ENCODE assay signal across 25 cellular contexts in genomic region chr15:28934645-28935044, GRCh38. TPM values are rescaled to one million over a fixed set of nuclear protein-coding genes. Genes with fewer than 3 reads are reported as not detected.
DNase-seq lines count a peak whose midpoint lies in the region; ATAC-seq and TF ChIP-seq lines count a peak whose summit lies in the region.
"Had no signal": no experiment of that assay in that cellular context is flagged by ENCODE, and none has a peak within 500 bp of the region (broad histone marks: within the 10 kb centered on the region; RNA-seq: fewer than 3 reads in every experiment).

No MANE protein-coding gene starts in this region.

- intact Hi-C loops in cardiac septum (cut with DNase I) = no loop called here
- intact Hi-C loops in left cardiac atrium (cut with DNase I) = no loop called here
- intact Hi-C loops in aorta (cut with DNase I) = no loop called here

- H3K27ac Mint-ChIP-seq in T-helper 17 cell = peak overlapping the region; percentile 24
- H3K27ac Mint-ChIP-seq: activated CD4-positive, alpha-beta T cell treated with anti-CD3 and anti-CD28 coated beads for 36 hours; B cell; IgD-negative memory B cell; nephron progenitor cell; T-helper 2 cell treated with Interferon-gamma antibody and Interleukin-4, amounts not matched to agents 5 μg/mL and 100 μg/mL, for 36 hours; type B pancreatic cell had no signal

- no peak for TF ChIP-seq CTCF in right atrium auricular region (IDR thresholded peaks at IDR 0.05)

- no peak overlapping the region for H3K4me3 Mint-ChIP-seq in T-helper 17 cell
- H3K4me3 Mint-ChIP-seq: activated CD4-positive, alpha-beta T cell treated with anti-CD3 and anti-CD28 coated beads for 36 hours; B cell; nephron progenitor cell; T-helper 2 cell treated with Interferon-gamma antibody and Interleukin-4, amounts not matched to agents 5 μg/mL and 100 μg/mL, for 36 hours; type B pancreatic cell had no signal

- H3K27me3 ChIP-seq in aorta (ENCODE audit: control insufficient read depth in 1 of 2, insufficient read depth in 2 of 2, low read length in 1 of 2) (no peaks in the 10 kb centered on the region), right atrium auricular region (no peaks in the 10 kb centered on the region)

- H3K36me3 ChIP-seq in aorta (ENCODE audit: control insufficient read depth in 1 of 2, insufficient read depth in 2 of 2, low read length in 1 of 2) = no peaks in the 10 kb centered on the region
- H3K36me3 ChIP-seq in right atrium auricular region = no peaks in the 10 kb centered on the region
- H3K36me3 ChIP-seq: HAP-1 had no signal

- H3K9me3 ChIP-seq in T-helper 17 cell (ENCODE audit: control insufficient read depth, low read length, poor library complexity, severe bottlenecking) (no peaks in the 10 kb centered on the region), aorta (ENCODE audit: control insufficient read depth, low read length) (no peaks in the 10 kb centered on the region), right atrium auricular region (no peaks in the 10 kb centered on the region)
- H3K9me3 ChIP-seq: HAP-1 had no signal

- no peak for ATAC-seq in left cardiac atrium
- no peak for ATAC-seq in T-helper 17 cell
- ATAC-seq in aorta (ENCODE audit: low FRiP score) = no peak
- ATAC-seq: SK-N-SH treated with all-trans-retinoic acid at 6 μM for 48 hours had no signal

- no peak overlapping the region for H3K27ac ChIP-seq in aorta (ENCODE audit: low read depth in 1 of 2, low read length in 2 of 2)
- H3K27ac ChIP-seq in right atrium auricular region = no peak overlapping the region
- H3K27ac ChIP-seq: RWPE1 had no signal

- H3K4me3 ChIP-seq in aorta (ENCODE audit: low read length in 2 of 2) = no peak overlapping the region
- no peak overlapping the region for H3K4me3 ChIP-seq in right atrium auricular region
- H3K4me3 ChIP-seq: HAP-1 had no signal

- H3K4me1 Mint-ChIP-seq in T-helper 17 cell = peaks cover 42% of the 10 kb centered on the region
- H3K4me1 Mint-ChIP-seq: B cell had no signal

- no peaks in the 10 kb centered on the region for H3K36me3 Mint-ChIP-seq in T-helper 17 cell (ENCODE audit: low read depth)
- H3K36me3 Mint-ChIP-seq: IgD-negative memory B cell had no signal

- DNase-seq in cardiac septum (ENCODE audit: low spot score) = peak; percentile 27
- DNase-seq in left cardiac atrium = no peak
- no peak for DNase-seq in T-helper 17 cell
- DNase-seq in islet precursor cell = peak; percentile 43
- peak; percentile 29 to 43 for DNase-seq in aorta
- no peak for DNase-seq in right atrium auricular region (ENCODE audit: low spot score)
- no peak for DNase-seq in EL
- no peak for DNase-seq in SHP77 (lab: John Stamatoyannopoulos, UW)
- DNase-seq: COR-L47, DMS53, GDM1, NCI-H1105 treated with DMSO at 0.1 percent for 48 hours, NCI-H446, NCI-H774, small intestine had no signal

- H3K4me1 ChIP-seq in aorta (ENCODE audit: control insufficient read depth in 1 of 2, insufficient read depth in 2 of 2, low read length in 2 of 2) (no peaks in the 10 kb centered on the region), right atrium auricular region (no peaks in the 10 kb centered on the region)
- H3K4me1 ChIP-seq: HAP-1 had no signal

- 92% methylated on average over 6 of the region's 6 CpGs for WGBS in aorta, 2 donors

- no peaks in the 10 kb centered on the region for H3K27me3 Mint-ChIP-seq in T-helper 17 cell
- H3K27me3 Mint-ChIP-seq: activated CD4-positive, alpha-beta T cell treated with anti-CD3 and anti-CD28 coated beads for 36 hours; B cell; type B pancreatic cell had no signal

RNA-seq across cellular contexts. Expression of gene APBA2, which starts 48.9 kb away (rescaled TPM):
- total RNA-seq in cardiac septum (0.57 TPM), left cardiac atrium (under 1 TPM; 0.73 to 0.85 TPM), T-helper 17 cell (10 to 100 TPM; 27.1 to 28.9 TPM), aorta (1 to 10 TPM; 2.0 to 2.1 TPM), right atrium auricular region (under 1 TPM; 0.47 to 0.48 TPM)
- 1 to 10 TPM in 1 of 2 donors, under 1 TPM in 1; 0.41 to 1.8 TPM for polyA plus RNA-seq in aorta
- total RNA-seq: B cell, MCF 10A had no signal

Comparison
In these comparisons a context has a peak if more than half of its experiments do, and no peak if none do; other contexts are left out.
1. DNase-seq: peak in cardiac septum (single experiment), islet precursor cell (single experiment) and aorta (2 of 2); none in left cardiac atrium (single experiment), T-helper 17 cell (0 of 3), right atrium auricular region (single experiment), EL (single experiment) and SHP77 (0 of 2).
2. RNA of gene APBA2, which starts 48.9 kb away (total RNA-seq): 27.1 to 28.9 TPM in T-helper 17 cell; 2.0 to 2.1 TPM in aorta, 0.73 to 0.85 TPM in left cardiac atrium, 0.57 TPM in cardiac septum (single experiment) and 0.47 to 0.48 TPM in right atrium auricular region; every median in the first group is over 4 times any median in the second.